Comparison of ENCODE assay signal across 8 cellular contexts in genomic region chr1:150365945-150366344, GRCh38. TPM values are rescaled to one million over a fixed set of nuclear protein-coding genes. Genes with fewer than 3 reads are reported as not detected.
DNase-seq lines count a peak whose midpoint lies in the region; FAIRE-seq and TF ChIP-seq lines count a peak whose summit lies in the region.

No MANE protein-coding gene starts in this region.

- H2AFZ ChIP-seq in astrocyte (ENCODE audit: low read depth, low read length): no peak overlapping the region

- FAIRE-seq in astrocyte (lab: Jason Lieb, UNC): no peak

- DNase-seq in COLO829 (ENCODE audit: low spot score): peak; percentile 19
- no peak for DNase-seq in astrocyte (ENCODE audit: low read depth)
- DNase-seq in lower leg skin (ENCODE audit: low spot score in 2 of 2): peak in 1 of 2 donors; percentile 7
- DNase-seq in uterus: no peak
- DNase-seq in superior temporal gyrus (ENCODE audit: extremely low spot score): no peak
- no peak for DNase-seq in COLO668 (lab: John Stamatoyannopoulos, UW; ENCODE audit: unreplicated experiment)
- no peak for DNase-seq in caudate nucleus (lab: John Stamatoyannopoulos, UW)

- H3K36me3 ChIP-seq in KOPT-K1 (ENCODE audit: insufficient read depth, low read length) (no peaks in the 10 kb centered on the region), astrocyte (ENCODE audit: insufficient read depth, low read length) (no peaks in the 10 kb centered on the region), uterus (no peaks in the 10 kb centered on the region)

- intact Hi-C loops in lower leg skin (cut with DNase I; ENCODE audit: low total_unique reads) (no loop called here), uterus (cut with DNase I; ENCODE audit: low total_unique reads) (no loop called here)

- peak overlapping the region; percentile 93 for H3K4me3 Mint-ChIP-seq in astrocyte (ENCODE audit: unreplicated experiment)

- H3K27me3 ChIP-seq in astrocyte (ENCODE audit: insufficient read depth, low read length) (no peaks in the 10 kb centered on the region), uterus (no peaks in the 10 kb centered on the region)

- no peaks in the 10 kb centered on the region for H3K9me3 Mint-ChIP-seq in astrocyte (ENCODE audit: unreplicated experiment)

- peak overlapping the region; percentile 76 for H3K27ac Mint-ChIP-seq in astrocyte (ENCODE audit: unreplicated experiment)

- H3K4me1 Mint-ChIP-seq in astrocyte (ENCODE audit: low read depth, unreplicated experiment): peaks cover 9% of the 10 kb centered on the region

- peak overlapping the region; percentile 93 for H3K4me2 ChIP-seq in astrocyte (ENCODE audit: low read length)

- peak overlapping the region; percentile 92 for H3K4me3 ChIP-seq in astrocyte (ENCODE audit: insufficient read depth, low read depth, low read length)
- peak overlapping the region; percentile 57 for H3K4me3 ChIP-seq in lower leg skin (ENCODE audit: low read depth, poor library complexity, severe bottlenecking)
- H3K4me3 ChIP-seq in uterus: peak overlapping the region; percentile 60 to 92

- peak overlapping the region; percentile 84 for H3K27ac ChIP-seq in KOPT-K1 (ENCODE audit: low read depth, low read length, poor library complexity, severe bottlenecking)
- peak overlapping the region; percentile 89 for H3K27ac ChIP-seq in astrocyte (ENCODE audit: low read depth, low read length)
- H3K27ac ChIP-seq in uterus: peak overlapping the region; percentile 96 to 99
- H3K27ac ChIP-seq in caudate nucleus (ENCODE audit: low read depth, low read length): no peak overlapping the region

- H3K9me3 ChIP-seq in KOPT-K1 (ENCODE audit: insufficient read depth, low read length, poor library complexity, severe bottlenecking) (no peaks in the 10 kb centered on the region), astrocyte (ENCODE audit: insufficient read depth, low read depth, low read length) (no peaks in the 10 kb centered on the region), uterus (no peaks in the 10 kb centered on the region)

- TF ChIP-seq POLR2A in lower leg skin (IDR thresholded peaks at IDR 0.05) (no peak), uterus (IDR thresholded peaks at IDR 0.05) (no peak)

- no peak for TF ChIP-seq CTCF in astrocyte (IDR thresholded peaks at IDR 0.05; ENCODE audit: insufficient read depth, low read depth, low read length)
- TF ChIP-seq CTCF in lower leg skin (IDR thresholded peaks at IDR 0.05): no peak
- no peak for TF ChIP-seq CTCF in uterus (IDR thresholded peaks at IDR 0.05)

- 2 to 4% methylated on average over 4 of the region's 4 CpGs for WGBS in lower leg skin, 2 donors

- H4K20me1 ChIP-seq in astrocyte (ENCODE audit: insufficient read depth, low read length): peaks cover 29% of the 10 kb centered on the region

- H3K27me3 Mint-ChIP-seq in astrocyte (ENCODE audit: low read depth, unreplicated experiment): no peaks in the 10 kb centered on the region

- H3K9ac ChIP-seq in astrocyte (ENCODE audit: low read length): peak overlapping the region; percentile 96

- peaks cover 3% of the 10 kb centered on the region for H3K36me3 Mint-ChIP-seq in astrocyte (ENCODE audit: low read depth, unreplicated experiment)

- no peaks in the 10 kb centered on the region for H3K4me1 ChIP-seq in astrocyte (ENCODE audit: insufficient read depth, low read length)
- H3K4me1 ChIP-seq in uterus: no peaks in the 10 kb centered on the region

- peaks cover 61% of the 10 kb centered on the region for H3K79me2 ChIP-seq in astrocyte (ENCODE audit: insufficient read depth, low read length)

RNA-seq across cellular contexts. Expression of gene RPRD2, which starts 2.0 kb away (rescaled TPM):
- total RNA-seq in astrocyte (25.2 and 26.0 TPM in 2 replicates), lower leg skin (10 to 100 TPM; 18.2 to 23.1 (median 21.1) TPM), uterus (10 to 100 TPM; 17.1 to 77.1 (median 37.9) TPM)

RNA-seq across cellular contexts. Expression of gene PRPF3, which starts 44.6 kb away (rescaled TPM):
- total RNA-seq in astrocyte: 47.1 and 52.9 TPM in 2 replicates
- 10 to 100 TPM; 28.6 to 45.3 (median 38.1) TPM for total RNA-seq in lower leg skin
- total RNA-seq in uterus: 10 to 100 TPM; 38.2 to 99.4 (median 76.7) TPM
